In the genomic region with DNA sequence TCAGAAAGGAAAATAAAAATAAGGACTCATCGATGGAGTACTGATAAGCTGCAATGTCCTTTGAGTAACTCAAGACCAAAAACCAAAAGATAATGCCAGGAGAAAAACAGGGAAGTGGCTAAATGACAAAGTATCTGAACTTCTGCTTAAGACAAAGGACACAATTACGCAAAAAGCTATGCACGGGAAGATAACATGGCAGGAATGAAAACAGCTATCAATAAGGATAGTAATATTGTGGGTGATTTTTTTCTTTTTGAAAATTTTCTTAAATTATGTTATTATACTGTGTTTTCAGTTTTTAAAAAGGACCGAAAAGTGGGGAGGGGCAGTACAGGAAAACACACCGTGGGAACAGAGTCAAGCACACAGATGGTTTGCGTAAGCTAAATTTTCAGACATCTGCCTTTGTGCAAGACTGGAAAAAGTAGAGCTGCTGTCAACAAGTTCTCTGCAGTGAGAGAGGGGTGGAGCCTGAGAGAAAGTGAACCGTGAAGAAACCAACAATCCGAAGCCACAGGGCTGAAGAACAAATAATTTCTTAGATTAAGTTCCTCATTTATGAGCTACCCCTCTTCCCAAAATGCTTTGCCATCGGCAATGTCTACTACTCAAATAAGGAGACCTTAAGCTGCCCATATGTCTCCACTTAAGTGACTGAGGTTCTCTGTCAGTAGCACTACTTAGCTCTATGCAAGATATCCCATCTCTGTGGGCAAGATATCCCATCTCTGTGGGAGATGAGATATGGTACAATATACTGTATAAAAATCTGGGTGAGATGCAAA, we compare ENCODE assay signal across 8 cellular contexts.
DNase-seq lines count a peak whose midpoint lies in the region; ATAC-seq and TF ChIP-seq lines count a peak whose summit lies in the region.

No MANE protein-coding gene starts in this region.

- CTCF ChIA-PET in CD8-positive, alpha-beta T cell (lab: Charles Lee): interaction anchor here (0.6 to 2.9 kb wide), 12 partner anchors 10 to 209 kb away, joined by 3 to 20 read pairs (median 5); no protein-coding TSS in a partner anchor

- H3K27ac Mint-ChIP-seq in CD8-positive, alpha-beta T cell: peak overlapping the region; percentile 94
- H3K27ac Mint-ChIP-seq in T-helper 17 cell (peak overlapping the region; percentile 74), endothelial cell (ENCODE audit: unreplicated experiment) (peak overlapping the region; percentile 90)
- H3K27ac Mint-ChIP-seq in natural killer cell treated with Interleukin-12 subunit alpha and Interleukin-12 subunit beta and Interleukin-15 and Interleukin-18, amount 100 ng/mL, for 72 hours: peak overlapping the region; percentile 70 to 89

- TF ChIP-seq CTCF in CD8-positive, alpha-beta T cell (IDR thresholded peaks at IDR 0.05): no peak
- no peak for TF ChIP-seq CTCF in endothelial cell (IDR thresholded peaks at IDR 0.05; ENCODE audit: unreplicated experiment)

- no peaks in the 10 kb centered on the region for H3K9me3 ChIP-seq in CD8-positive, alpha-beta T cell (ENCODE audit: low read length)
- no peaks in the 10 kb centered on the region for H3K9me3 ChIP-seq in T-helper 17 cell (ENCODE audit: control insufficient read depth, low read length, poor library complexity, severe bottlenecking)

- intact Hi-C loops in CD8-positive, alpha-beta T cell (cut with DNase I, micrococcal nuclease): loop anchor here (1.0 to 5.0 kb wide), 7 partner anchors 16 to 100 kb away; a partner anchor contains a TSS

- peak overlapping the region; percentile 46 for H3K27ac ChIP-seq in CD8-positive, alpha-beta T cell (ENCODE audit: low read depth, low read length)

- POLR2A ChIA-PET in CD8-positive, alpha-beta T cell (lab: Charles Lee): interaction anchor here (0.6 to 4.8 kb wide), 14 partner anchors 10 to 130 kb away, joined by 3 to 47 read pairs (median 4); a partner anchor contains a TSS

- H3K4me1 ChIP-seq in CD8-positive, alpha-beta T cell (ENCODE audit: insufficient read depth, low read length): peaks cover 70% of the 10 kb centered on the region

- H3K27me3 ChIP-seq in CD8-positive, alpha-beta T cell (ENCODE audit: insufficient read depth, low read length): no peaks in the 10 kb centered on the region

- ATAC-seq in CD8-positive, alpha-beta T cell: peak; percentile 77
- ATAC-seq in HG03354 (IDR thresholded peaks at IDR 0.05; ENCODE audit: poor library complexity, severe bottlenecking, unreplicated experiment) (peak; percentile 74), T-helper 17 cell (peak; percentile 76)
- ATAC-seq in natural killer cell treated with Interleukin-12 subunit alpha and Interleukin-12 subunit beta and Interleukin-15 and Interleukin-18, amount 100 ng/mL, for 72 hours: peak; percentile 71 to 86

- H3K4me1 Mint-ChIP-seq in CD8-positive, alpha-beta T cell (ENCODE audit: low read depth): peaks cover 84% of the 10 kb centered on the region
- H3K4me1 Mint-ChIP-seq in T-helper 17 cell (peaks cover 51% of the 10 kb centered on the region), endothelial cell (ENCODE audit: unreplicated experiment) (peaks cover 62% of the 10 kb centered on the region)
- peaks cover 58 to 64% of the 10 kb centered on the region in 2 donors for H3K4me1 Mint-ChIP-seq in natural killer cell treated with Interleukin-12 subunit alpha and Interleukin-12 subunit beta and Interleukin-15 and Interleukin-18, amount 100 ng/mL, for 72 hours (ENCODE audit: low read depth in 2 of 2)

- peak overlapping the region; percentile 73 for H3K4me3 Mint-ChIP-seq in CD8-positive, alpha-beta T cell
- H3K4me3 Mint-ChIP-seq in T-helper 17 cell: peak overlapping the region; percentile 72
- H3K4me3 Mint-ChIP-seq in endothelial cell (ENCODE audit: unreplicated experiment): no peak overlapping the region
- peak overlapping the region; percentile 77 for H3K4me3 Mint-ChIP-seq in natural killer cell treated with Interleukin-12 subunit alpha and Interleukin-12 subunit beta and Interleukin-15 and Interleukin-18, amount 100 ng/mL, for 72 hours

- peak overlapping the region; percentile 30 for H3K4me3 ChIP-seq in CD8-positive, alpha-beta T cell (ENCODE audit: low read depth, low read length)

- peak; percentile 16 to 73 (median 52) for DNase-seq in CD8-positive, alpha-beta T cell
- DNase-seq in GM19240 (ENCODE audit: insufficient read length, low spot score) (peak; percentile 36), T-helper 17 cell (peak in 1 of 3 donors; percentile 7), endothelial cell (ENCODE audit: low spot score) (no peak), NCI-H774 (lab: John Stamatoyannopoulos, UW) (no peak), NCI-H2196 treated with DMSO at 0.1 percent for 48 hours (lab: John Stamatoyannopoulos, UW; ENCODE audit: unreplicated experiment) (no peak)
- peak; percentile 71 for DNase-seq in natural killer cell treated with Interleukin-12 subunit alpha and Interleukin-12 subunit beta and Interleukin-15 and Interleukin-18, amount 100 ng/mL, for 72 hours (ENCODE audit: low spot score)

- H3K36me3 Mint-ChIP-seq in CD8-positive, alpha-beta T cell: peaks cover 25% of the 10 kb centered on the region
- H3K36me3 Mint-ChIP-seq in T-helper 17 cell (ENCODE audit: low read depth): peaks cover 2% of the 10 kb centered on the region
- peaks cover 12% of the 10 kb centered on the region for H3K36me3 Mint-ChIP-seq in endothelial cell (ENCODE audit: low read depth, unreplicated experiment)
- peaks cover 3% of the 10 kb centered on the region for H3K36me3 Mint-ChIP-seq in natural killer cell treated with Interleukin-12 subunit alpha and Interleukin-12 subunit beta and Interleukin-15 and Interleukin-18, amount 100 ng/mL, for 72 hours

- no peaks in the 10 kb centered on the region for H3K9me3 Mint-ChIP-seq in CD8-positive, alpha-beta T cell
- H3K9me3 Mint-ChIP-seq in endothelial cell (ENCODE audit: unreplicated experiment): no peaks in the 10 kb centered on the region
- peaks cover 2% of the 10 kb centered on the region for H3K9me3 Mint-ChIP-seq in natural killer cell treated with Interleukin-12 subunit alpha and Interleukin-12 subunit beta and Interleukin-15 and Interleukin-18, amount 100 ng/mL, for 72 hours

- no peaks in the 10 kb centered on the region for H3K36me3 ChIP-seq in CD8-positive, alpha-beta T cell (ENCODE audit: insufficient read depth, low read length)

- no peaks in the 10 kb centered on the region for H3K27me3 Mint-ChIP-seq in CD8-positive, alpha-beta T cell (ENCODE audit: low read depth)
- H3K27me3 Mint-ChIP-seq in T-helper 17 cell (no peaks in the 10 kb centered on the region), endothelial cell (ENCODE audit: unreplicated experiment) (peaks cover 8% of the 10 kb centered on the region)
- H3K27me3 Mint-ChIP-seq in natural killer cell treated with Interleukin-12 subunit alpha and Interleukin-12 subunit beta and Interleukin-15 and Interleukin-18, amount 100 ng/mL, for 72 hours: no peaks in the 10 kb centered on the region

Comparison
In these comparisons a context has a peak if more than half of its experiments do, and no peak if none do; other contexts are left out.
1. DNase-seq: peak in CD8-positive, alpha-beta T cell (7 of 7), GM19240 (single experiment) and natural killer cell treated with Interleukin-12 subunit alpha and Interleukin-12 subunit beta and Interleukin-15 and Interleukin-18, amount 100 ng/mL, for 72 hours (single experiment); none in endothelial cell (single experiment), NCI-H774 (single experiment) and NCI-H2196 treated with DMSO at 0.1 percent for 48 hours (single experiment).
2. Peak in every context shown above with its lines, with median percentiles within 50 percentile points of each other: ATAC-seq and H3K27ac Mint-ChIP-seq.